Comparison of ENCODE assay signal across 14 cellular contexts in genomic region chr9:95080961-95081658, GRCh38.
DNase-seq lines count a peak whose midpoint lies in the region; ATAC-seq, FAIRE-seq and TF ChIP-seq lines count a peak whose summit lies in the region.
"Had no signal": no experiment of that assay in that cellular context is flagged by ENCODE, and none has a peak within 500 bp of the region (broad histone marks: within the 10 kb centered on the region; RNA-seq: fewer than 3 reads in every experiment).

No MANE protein-coding gene starts in this region.

- H3K79me2 ChIP-seq in Karpas-422 (ENCODE audit: low read length) = no peaks in the 10 kb centered on the region

- no peak for TF ChIP-seq EP300 in A549 (IDR thresholded peaks at IDR 0.05)

- TF ChIP-seq CTCF in A549 (IDR thresholded peaks at IDR 0.05) = no peak
- TF ChIP-seq CTCF in bronchial epithelial cell (IDR thresholded peaks at IDR 0.05; ENCODE audit: insufficient read depth, low read length, severe bottlenecking) = no peak

- H3K9ac ChIP-seq in Karpas-422 (ENCODE audit: low read length) = no peak overlapping the region

- DNase-seq in A549 (ENCODE audit: low read depth in 1 of 2, low spot score in 1 of 2) (no peak), bronchial epithelial cell (ENCODE audit: low read depth) (no peak), islet precursor cell (peak; percentile 48), putamen (ENCODE audit: low spot score) (peak; percentile 95), Karpas-422 (no peak), H54 (ENCODE audit: insufficient read length, low spot score) (no peak)
- DNase-seq: activated CD4-positive, alpha-beta T cell treated with anti-CD3 and anti-CD28 coated beads for 1 hour; activated T-cell treated with anti-CD3 and anti-CD28 coated beads, Interleukin-2, amount 50 U/mL, for 1 hour; MM.1S; NCI-H2171 treated with DMSO at 0.1 percent for 48 hours; trophoblast cell had no signal

- H2AFZ ChIP-seq in Karpas-422 (ENCODE audit: low read length) = no peak overlapping the region

- peaks cover 93% of the 10 kb centered on the region for H3K4me1 ChIP-seq in A549
- H3K4me1 ChIP-seq in Karpas-422 (ENCODE audit: low read length) = no peaks in the 10 kb centered on the region

- H3K27me3 ChIP-seq in bronchial epithelial cell (ENCODE audit: control insufficient read depth, insufficient read depth, low read length) (no peaks in the 10 kb centered on the region), Karpas-422 (ENCODE audit: low read length) (no peaks in the 10 kb centered on the region)

- H4K20me1 ChIP-seq in Karpas-422 (ENCODE audit: insufficient read depth, low read depth, low read length) = no peaks in the 10 kb centered on the region

- H3K4me3 ChIP-seq in A549 (no peak overlapping the region), bronchial epithelial cell (ENCODE audit: low read depth, low read length) (no peak overlapping the region), Karpas-422 (ENCODE audit: low read length) (no peak overlapping the region)

- no peaks in the 10 kb centered on the region for H3K9me2 ChIP-seq in Karpas-422 (replicated peaks; ENCODE audit: insufficient read depth, low read length)

- no peak for FAIRE-seq in A549 (lab: Jason Lieb, UNC)
- peak; percentile 85 for FAIRE-seq in bronchial epithelial cell (lab: Jason Lieb, UNC)
- no peak for FAIRE-seq in H54 (lab: Jason Lieb, UNC)
- FAIRE-seq: endometrium had no signal

- no peak for TF ChIP-seq RAD21 in A549 (conservative IDR thresholded peaks at IDR 0.05 in 1 of 2, IDR thresholded peaks at IDR 0.05 in 1 of 2)

- CTCF ChIA-PET in A549 (lab: Yijun Ruan, JAX) = interaction anchor here (0.6 kb wide), 1 partner anchor 10 kb away, joined by 3 read pairs; no protein-coding TSS in a partner anchor

- H3K4me2 ChIP-seq in A549 (no peak overlapping the region), Karpas-422 (ENCODE audit: low read depth, low read length, poor library complexity, severe bottlenecking) (no peak overlapping the region)

- POLR2A ChIA-PET in A549 (lab: Yijun Ruan, JAX) = no interaction called here

- TF ChIP-seq POLR2A in A549 (IDR thresholded peaks at IDR 0.05; ENCODE audit: low read length) = no peak
- TF ChIP-seq POLR2A in H54 (IDR thresholded peaks at IDR 0.05; ENCODE audit: low read depth, low read length) = no peak

- no peak; a peak in 1 of 6 replicates for ATAC-seq in A549
- ATAC-seq in GM18517 (IDR thresholded peaks at IDR 0.05; ENCODE audit: unreplicated experiment) = no peak
- no peak for ATAC-seq in HG02870 (IDR thresholded peaks at IDR 0.05; ENCODE audit: unreplicated experiment)

- H3K9me3 ChIP-seq in A549 = no peaks in the 10 kb centered on the region
- no peaks in the 10 kb centered on the region for H3K9me3 ChIP-seq in Karpas-422 (ENCODE audit: low read length)

- H3K27ac ChIP-seq in A549 = 0 out of 6 replicates have a peak overlapping the region, but pooled peaks of 1 of the 2 experiments have one; percentile 22
- no peak overlapping the region for H3K27ac ChIP-seq in Karpas-422 (ENCODE audit: low read length)

- WGBS in A549 (ENCODE audit: missing lambda C conversion rate) = 92% methylated on average over 20 of the region's 20 CpGs

- H3K36me3 ChIP-seq in bronchial epithelial cell (ENCODE audit: control insufficient read depth, insufficient read depth, low read length) (peaks cover 60% of the 10 kb centered on the region), Karpas-422 (ENCODE audit: insufficient read depth, low read length) (no peaks in the 10 kb centered on the region)

TF ChIP-seq in A549, 52 proteins besides CTCF, POLR2A, EP300 and RAD21:
- no peak for TF ChIP-seq KDM1A (IDR thresholded peaks at IDR 0.05; ENCODE audit: low read depth)
- TF ChIP-seq BCL3 (IDR thresholded peaks at IDR 0.05) = no peak
- TF ChIP-seq PHF8 (IDR thresholded peaks at IDR 0.05; ENCODE audit: borderline replicate concordance, low read depth) = no peak
- TF ChIP-seq E2F6 (IDR thresholded peaks at IDR 0.05; ENCODE audit: borderline replicate concordance, low read depth) = no peak
- TF ChIP-seq CHD2 (IDR thresholded peaks at IDR 0.05; ENCODE audit: low read length, partially characterized antibody) = no peak
- no peak for TF ChIP-seq BHLHE40 (IDR thresholded peaks at IDR 0.05; ENCODE audit: low read depth, low read length)
- no peak for TF ChIP-seq MAX (IDR thresholded peaks at IDR 0.05)
- TF ChIP-seq POLR2AphosphoS2 (conservative IDR thresholded peaks at IDR 0.05; ENCODE audit: low read length) = 0 out of 2 replicates have a peak, but pooled peaks have one; percentile 23
- 0 out of 5 replicates have a peak, but pooled peaks of 1 of the 2 experiments have one; percentile 4 for TF ChIP-seq JUN (IDR thresholded peaks at IDR 0.05)

Comparison
In these comparisons a context has a peak if more than half of its experiments do, and no peak if none do; other contexts are left out.
1. DNase-seq: peak in islet precursor cell (single experiment) and putamen (single experiment); none in A549 (0 of 2), bronchial epithelial cell (single experiment), Karpas-422 (single experiment) and H54 (single experiment).